Comparison of ENCODE assay signal across 9 cellular contexts in genomic region chr14:90785474-90785873, GRCh38. TPM values are rescaled to one million over a fixed set of nuclear protein-coding genes. Genes with fewer than 3 reads are reported as not detected.
DNase-seq lines count a peak whose midpoint lies in the region; ATAC-seq and TF ChIP-seq lines count a peak whose summit lies in the region.
"Had no signal": no experiment of that assay in that cellular context is flagged by ENCODE, and none has a peak within 500 bp of the region (broad histone marks: within the 10 kb centered on the region; RNA-seq: fewer than 3 reads in every experiment).

No MANE protein-coding gene starts in this region.

- H3K4me3 ChIP-seq in AG10803 (ENCODE audit: low read length) = no peak overlapping the region
- no peak overlapping the region for H3K4me3 ChIP-seq in IMR-90 (ENCODE audit: insufficient read depth, low read depth, low read length)
- no peak overlapping the region for H3K4me3 ChIP-seq in right lobe of liver

- peaks cover 2% of the 10 kb centered on the region; the same call in 1 of the 2 replicates for H3K4me1 ChIP-seq in IMR-90 (ENCODE audit: control insufficient read depth, insufficient read depth, low read length)
- peaks cover 0 to 12% (median 2%) of the 10 kb centered on the region in 4 donors for H3K4me1 ChIP-seq in right lobe of liver

- no peaks in the 10 kb centered on the region for H3K4me1 Mint-ChIP-seq in Calu3 (ENCODE audit: low read depth, unreplicated experiment)

- H2BK120ac ChIP-seq in IMR-90 (ENCODE audit: low read depth, low read length) = no peak overlapping the region

- ATAC-seq in IMR-90 (ENCODE audit: low read depth) = no peak
- peak; percentile 33 to 54 (median 46) for ATAC-seq in right lobe of liver

- no peaks in the 10 kb centered on the region for H3K27me3 Mint-ChIP-seq in Calu3 (ENCODE audit: unreplicated experiment)

- TF ChIP-seq CTCF in AG10803 (conservative IDR thresholded peaks at IDR 0.05; ENCODE audit: low read length) (peak; percentile 16; the same call in 1 of the 2 replicates), IMR-90 (conservative IDR thresholded peaks at IDR 0.05; ENCODE audit: low read depth, low read length) (0 out of 2 replicates have a peak, but pooled peaks have one; percentile 8), right lobe of liver (IDR thresholded peaks at IDR 0.05) (peak; percentile 8 to 22 (median 16)), Calu3 (IDR thresholded peaks at IDR 0.05; ENCODE audit: unreplicated experiment) (no peak)

- H3K4me2 ChIP-seq in IMR-90 (ENCODE audit: low read depth, low read length) = no peak overlapping the region

- H3K27ac ChIP-seq in IMR-90 (ENCODE audit: insufficient read depth, low read length) = no peak overlapping the region
- no peak overlapping the region for H3K27ac ChIP-seq in right lobe of liver

- H3K9me3 Mint-ChIP-seq in Calu3 (ENCODE audit: low read depth, unreplicated experiment) = no peaks in the 10 kb centered on the region

- in situ Hi-C loops in IMR-90 (cut with MboI; ENCODE audit: low sequenced_read_pairs) = no loop called here

- WGBS in IMR-90 (ENCODE audit: extremely low coverage in 2 of 2, insufficient read length in 1 of 2), 2 experiments = 88% methylated on average over 4 of the region's 7 CpGs; no CpG with 5 or more reads in 1 of the 2 experiments
- WGBS in right lobe of liver (ENCODE audit: insufficient coverage, low coverage, low lambda C conversion rate, missing lambda C conversion rate) = 51% methylated on average over 6 of the region's 7 CpGs

- H3K4me3 Mint-ChIP-seq in Calu3 (ENCODE audit: low read depth, unreplicated experiment) = no peak overlapping the region

- peaks cover 8 to 16% of the 10 kb centered on the region in 2 experiments for H3K79me1 ChIP-seq in IMR-90 (ENCODE audit: low read depth in 1 of 2, low read length in 2 of 2)

- H2BK15ac ChIP-seq in IMR-90 (ENCODE audit: low read depth, low read length) = no peak overlapping the region

- H2AFZ ChIP-seq in IMR-90 (replicated peaks; ENCODE audit: low read length, poor library complexity) = no peak overlapping the region

- TF ChIP-seq POLR2A in IMR-90 (IDR thresholded peaks at IDR 0.05; ENCODE audit: low read depth, low read length) = no peak
- TF ChIP-seq POLR2A in right lobe of liver (IDR thresholded peaks at IDR 0.05) = no peak

- no peak overlapping the region for H2AK5ac ChIP-seq in IMR-90 (ENCODE audit: low read depth, low read length)

- H3K36me3 Mint-ChIP-seq in Calu3 (ENCODE audit: insufficient read depth, unreplicated experiment) = no peaks in the 10 kb centered on the region

- no peak overlapping the region for H3K18ac ChIP-seq in IMR-90 (ENCODE audit: low read depth, low read length)

- no peak overlapping the region for H3K9ac ChIP-seq in IMR-90 (ENCODE audit: low read depth, low read length)

- dilution Hi-C loops in IMR-90 (cut with HindIII; ENCODE audit: low sequenced_read_pairs, unreplicated experiment) = no loop called here

- H4K20me1 ChIP-seq in IMR-90 (ENCODE audit: insufficient read depth, low read length) = peaks cover 6% of the 10 kb centered on the region

- no peak overlapping the region for H2BK5ac ChIP-seq in IMR-90 (ENCODE audit: low read depth, low read length, poor library complexity, severe bottlenecking)

- no peak overlapping the region for H4K8ac ChIP-seq in IMR-90 (ENCODE audit: low read depth in 2 of 2, low read length in 2 of 2)

- H3K23ac ChIP-seq in IMR-90 (ENCODE audit: low read depth, low read length) = no peak overlapping the region

- no peak overlapping the region for H4K91ac ChIP-seq in IMR-90 (ENCODE audit: insufficient read depth, low read depth, low read length)

- peak; percentile 34 for DNase-seq in AG10803 (ENCODE audit: low read depth)
- no peak for DNase-seq in IMR-90
- DNase-seq in cerebellum (ENCODE audit: low spot score) = peak; percentile 61
- DNase-seq in right lobe of liver = peak in 2 of 3 donors; percentile 53 to 59
- no peak for DNase-seq in stimulated activated CD4-positive, alpha-beta T cell treated with anti-CD3 and anti-CD28 coated beads, Interleukin-15, amount 100 ng/mL, for 24 hours
- no peak for DNase-seq in NCI-H1092 (lab: John Stamatoyannopoulos, UW)
- DNase-seq in NOMO-1 (lab: John Stamatoyannopoulos, UW; ENCODE audit: unreplicated experiment in 2 of 2) = no peak
- DNase-seq in Calu3 = no peak
- DNase-seq: DMS79 had no signal

- no peak overlapping the region for H4K5ac ChIP-seq in IMR-90 (ENCODE audit: low read depth, low read length)

- CTCF ChIA-PET in IMR-90 (lab: Yijun Ruan, JAX) (no interaction called here), Calu3 (lab: Charles Lee) (no interaction called here)

- H2BK20ac ChIP-seq in IMR-90 (ENCODE audit: low read depth, low read length) = no peak overlapping the region

- TF ChIP-seq RAD21 in IMR-90 (IDR thresholded peaks at IDR 0.05; ENCODE audit: low read length) = no peak

- H3K4ac ChIP-seq in IMR-90 (ENCODE audit: low read depth, low read length) = no peak overlapping the region

- H2AK9ac ChIP-seq in IMR-90 (replicated peaks; ENCODE audit: low read depth, low read length, poor library complexity) = no peak overlapping the region

- H3K56ac ChIP-seq in IMR-90 (ENCODE audit: extremely low read depth, insufficient read depth, low read length) = no peak overlapping the region

- no peaks in the 10 kb centered on the region for H3K9me3 ChIP-seq in IMR-90 (ENCODE audit: control insufficient read depth, insufficient read depth, low read length)
- H3K9me3 ChIP-seq in right lobe of liver = no peaks in the 10 kb centered on the region

- no peak overlapping the region for H3K14ac ChIP-seq in IMR-90 (replicated peaks; ENCODE audit: low read depth, low read length)

- H3K36me3 ChIP-seq in IMR-90 (ENCODE audit: control insufficient read depth, insufficient read depth, low read length) (peaks cover 17% of the 10 kb centered on the region; the same call in 1 of the 2 replicates), right lobe of liver (no peaks in the 10 kb centered on the region)

- BruUV-seq in IMR-90 (replicated peaks; lab: Mats Ljungman, UMichigan) (no TSS peak), Calu3 (replicated peaks; lab: Mats Ljungman, UMichigan) (no TSS peak)

- H3K27ac Mint-ChIP-seq in Calu3 (ENCODE audit: unreplicated experiment) = no peak overlapping the region

- intact Hi-C loops in IMR-90 (cut with micrococcal nuclease) (no loop called here), right lobe of liver (cut with DNase I) (no loop called here), Calu3 (cut with micrococcal nuclease; ENCODE audit: unreplicated experiment) (no loop called here)

- H3K9me1 ChIP-seq in IMR-90 (ENCODE audit: insufficient read depth, low read length) = peaks cover under 1% of the 10 kb centered on the region; the same call in 1 of the 2 replicates

- H3K27me3 ChIP-seq in IMR-90 (ENCODE audit: control insufficient read depth, insufficient read depth, low read length) (no peaks in the 10 kb centered on the region), right lobe of liver (no peaks in the 10 kb centered on the region)

- POLR2A ChIA-PET in IMR-90 (lab: Charles Lee; ENCODE audit: unreplicated experiment) = no interaction called here

TF ChIP-seq in IMR-90, 13 proteins besides CTCF, POLR2A, EP300 and RAD21:
- no peak for TF ChIP-seq CEBPB (IDR thresholded peaks at IDR 0.05; ENCODE audit: low read depth, low read length)
- no peak for TF ChIP-seq NFE2L2 (IDR thresholded peaks at IDR 0.05; ENCODE audit: low read depth, low read length)
- TF ChIP-seq RFX5 (IDR thresholded peaks at IDR 0.05; ENCODE audit: low read depth, low read length) = no peak
- TF ChIP-seq MXI1 (IDR thresholded peaks at IDR 0.05; ENCODE audit: borderline replicate concordance, low read depth, low read length) = no peak
- no peak for TF ChIP-seq RCOR1 (IDR thresholded peaks at IDR 0.05; ENCODE audit: insufficient replicate concordance, low read length)
- TF ChIP-seq SMC3 (IDR thresholded peaks at IDR 0.05; ENCODE audit: low read depth, low read length) = no peak
- TF ChIP-seq CHD1 (IDR thresholded peaks at IDR 0.05; ENCODE audit: low read depth, low read length) = no peak
- no peak for TF ChIP-seq BHLHE40 (IDR thresholded peaks at IDR 0.05; ENCODE audit: low read depth, low read length)
- no peak for TF ChIP-seq MAFK (IDR thresholded peaks at IDR 0.05; ENCODE audit: low read depth, low read length)
- TF ChIP-seq, protein P1, sequence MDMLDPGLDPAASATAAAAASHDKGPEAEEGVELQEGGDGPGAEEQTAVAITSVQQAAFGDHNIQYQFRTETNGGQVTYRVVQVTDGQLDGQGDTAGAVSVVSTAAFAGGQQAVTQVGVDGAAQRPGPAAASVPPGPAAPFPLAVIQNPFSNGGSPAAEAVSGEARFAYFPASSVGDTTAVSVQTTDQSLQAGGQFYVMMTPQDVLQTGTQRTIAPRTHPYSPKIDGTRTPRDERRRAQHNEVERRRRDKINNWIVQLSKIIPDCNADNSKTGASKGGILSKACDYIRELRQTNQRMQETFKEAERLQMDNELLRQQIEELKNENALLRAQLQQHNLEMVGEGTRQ (IDR thresholded peaks at IDR 0.05; ENCODE audit: low read depth, low read length) = no peak
- no peak for TF ChIP-seq FOS (IDR thresholded peaks at IDR 0.05; ENCODE audit: low read depth, low read length)
- TF ChIP-seq, protein P2, sequence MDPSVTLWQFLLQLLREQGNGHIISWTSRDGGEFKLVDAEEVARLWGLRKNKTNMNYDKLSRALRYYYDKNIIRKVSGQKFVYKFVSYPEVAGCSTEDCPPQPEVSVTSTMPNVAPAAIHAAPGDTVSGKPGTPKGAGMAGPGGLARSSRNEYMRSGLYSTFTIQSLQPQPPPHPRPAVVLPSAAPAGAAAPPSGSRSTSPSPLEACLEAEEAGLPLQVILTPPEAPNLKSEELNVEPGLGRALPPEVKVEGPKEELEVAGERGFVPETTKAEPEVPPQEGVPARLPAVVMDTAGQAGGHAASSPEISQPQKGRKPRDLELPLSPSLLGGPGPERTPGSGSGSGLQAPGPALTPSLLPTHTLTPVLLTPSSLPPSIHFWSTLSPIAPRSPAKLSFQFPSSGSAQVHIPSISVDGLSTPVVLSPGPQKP (IDR thresholded peaks at IDR 0.05; ENCODE audit: borderline replicate concordance, low read depth, low read length) = no peak
- TF ChIP-seq MAZ (IDR thresholded peaks at IDR 0.05; ENCODE audit: borderline replicate concordance, low read depth, low read length) = no peak
TF ChIP-seq in IMR-90: peak in this region for 0.

RNA-seq across cellular contexts. Expression of gene TTC7B, which starts 30.8 kb away (rescaled TPM):
- 16.1 and 18.1 TPM in 2 replicates for total RNA-seq in IMR-90 (2012; rRNA removed)
- polyA plus RNA-seq in IMR-90 (2012; rRNA removed) = 35.3 and 42.6 TPM in 2 replicates
- polyA plus RNA-seq in IMR-90 (2012; cell fraction: cytosol; rRNA removed) = 26.9 and 28.3 TPM in 2 replicates
- polyA plus RNA-seq in IMR-90 (2012; cell fraction: nucleus; rRNA removed; ENCODE audit: low replicate concordance) = 30.5 and 31.5 TPM in 2 replicates
- total RNA-seq in cerebellum = 26.3 TPM
- 10 to 100 TPM; 18.4 to 56.1 (median 37.5) TPM for total RNA-seq in right lobe of liver
- 9.6 and 13.2 TPM in 2 replicates for total RNA-seq in Calu3 (2022)

Comparison
In these comparisons a context has a peak if more than half of its experiments do, and no peak if none do; other contexts are left out.
1. DNase-seq: peak in AG10803 (single experiment), cerebellum (single experiment) and right lobe of liver (2 of 3); none in IMR-90 (single experiment), stimulated activated CD4-positive, alpha-beta T cell treated with anti-CD3 and anti-CD28 coated beads, Interleukin-15, amount 100 ng/mL, for 24 hours (single experiment), NCI-H1092 (single experiment), NOMO-1 (0 of 2) and Calu3 (single experiment).